In genomic region chr15:67105065-67105951, GRCh38 we compare ENCODE assay signal across 8 cellular contexts. TPM values are rescaled to one million over a fixed set of nuclear protein-coding genes. Genes with fewer than 3 reads are reported as not detected.
DNase-seq lines count a peak whose midpoint lies in the region; ATAC-seq and TF ChIP-seq lines count a peak whose summit lies in the region.

No MANE protein-coding gene starts in this region.

- H3K4me3 ChIP-seq in SJCRH30 (no peak overlapping the region), fibroblast of pulmonary artery (replicated peaks; ENCODE audit: low read depth, low read length) (no peak overlapping the region), prostate gland (no peak overlapping the region)

- intact Hi-C loops in Calu3 (cut with micrococcal nuclease; ENCODE audit: unreplicated experiment): loop anchor here (2.0 to 5.0 kb wide), 2 partner anchors 15 to 38 kb away; partner anchors contain the start of gene SMAD3
- intact Hi-C loops in prostate gland (cut with DNase I): loop anchor here (10.0 kb wide), 1 partner anchor 81 kb away; no protein-coding TSS in a partner anchor

- peaks cover 4% of the 10 kb centered on the region; the same call in 1 of the 2 replicates for H3K36me3 ChIP-seq in SJCRH30
- H3K36me3 ChIP-seq in prostate gland: no peaks in the 10 kb centered on the region

- no peak for ATAC-seq in GM19397 (IDR thresholded peaks at IDR 0.05; ENCODE audit: unreplicated experiment)
- ATAC-seq in HG03521 (IDR thresholded peaks at IDR 0.05; ENCODE audit: unreplicated experiment): no peak

- TF ChIP-seq CTCF in Calu3 (IDR thresholded peaks at IDR 0.05; ENCODE audit: unreplicated experiment) (no peak), fibroblast of pulmonary artery (IDR thresholded peaks at IDR 0.05; ENCODE audit: low read length, missing control alignments) (peak; percentile 21), prostate gland (IDR thresholded peaks at IDR 0.05) (no peak)

- peak overlapping the region; percentile 25 for H3K27ac ChIP-seq in SJCRH30
- peak overlapping the region; percentile 37 to 46 for H3K27ac ChIP-seq in prostate gland

- H3K36me3 Mint-ChIP-seq in Calu3 (ENCODE audit: insufficient read depth, unreplicated experiment): peaks cover 49% of the 10 kb centered on the region

- H3K9me3 ChIP-seq in SJCRH30 (replicated peaks) (no peaks in the 10 kb centered on the region), prostate gland (no peaks in the 10 kb centered on the region)

- DNase-seq in Calu3: peak; percentile 88
- DNase-seq in SJCRH30: peak; percentile 45 to 51
- peak; percentile 98 for DNase-seq in fibroblast of pulmonary artery (ENCODE audit: low read depth)
- peak; percentile 36 for DNase-seq in prostate gland (ENCODE audit: low spot score)
- no peak for DNase-seq in germinal center (ENCODE audit: low spot score)
- no peak for DNase-seq in cerebellum (ENCODE audit: low spot score)

- no peaks in the 10 kb centered on the region for H3K27me3 Mint-ChIP-seq in Calu3 (ENCODE audit: unreplicated experiment)

- H3K4me1 ChIP-seq in SJCRH30 (peaks cover 41% of the 10 kb centered on the region), prostate gland (replicated peaks) (peaks cover 21% of the 10 kb centered on the region)

- TF ChIP-seq POLR2A in prostate gland (IDR thresholded peaks at IDR 0.05): no peak

- 47% methylated on average over 11 of the region's 11 CpGs for WGBS in prostate gland

- no peaks in the 10 kb centered on the region for H3K9me3 Mint-ChIP-seq in Calu3 (ENCODE audit: low read depth, unreplicated experiment)

- no peaks in the 10 kb centered on the region for H3K27me3 ChIP-seq in SJCRH30
- H3K27me3 ChIP-seq in prostate gland (replicated peaks; ENCODE audit: insufficient read depth): no peaks in the 10 kb centered on the region

- BruUV-seq in Calu3 (replicated peaks; lab: Mats Ljungman, UMichigan): no TSS peak

- peak overlapping the region; percentile 61 for H3K4me3 Mint-ChIP-seq in Calu3 (ENCODE audit: low read depth, unreplicated experiment)

- CTCF ChIA-PET in Calu3 (lab: Charles Lee): interaction anchor here (0.5 to 1.2 kb wide), 8 partner anchors 11 to 359 kb away, joined by 3 to 6 read pairs (median 4); no protein-coding TSS in a partner anchor

- no peaks in the 10 kb centered on the region for H3K4me1 Mint-ChIP-seq in Calu3 (ENCODE audit: low read depth, unreplicated experiment)

- H3K27ac Mint-ChIP-seq in Calu3 (ENCODE audit: unreplicated experiment): peak overlapping the region; percentile 93

RNA-seq across cellular contexts. Expression of gene SMAD3, which starts 39.9 kb away (rescaled TPM):
- total RNA-seq in Calu3 (2022): 121 and 147 TPM in 2 replicates
- total RNA-seq in SJCRH30 (2014; rRNA removed; shearing (Covaris generic)): 22.8 and 23.0 TPM in 2 replicates
- 10 to 100 TPM; 30.6 to 45.4 TPM for total RNA-seq in prostate gland
- 10.4 TPM for total RNA-seq in cerebellum

Comparison
In these comparisons a context has a peak if more than half of its experiments do, and no peak if none do; other contexts are left out.
1. DNase-seq: peak in Calu3 (single experiment), SJCRH30 (2 of 2), fibroblast of pulmonary artery (single experiment) and prostate gland (single experiment); none in germinal center (single experiment) and cerebellum (single experiment).